In genomic region chr2:177263451-177264208, GRCh38 we compare ENCODE assay signal across 8 cellular contexts. TPM values are rescaled to one million over a fixed set of nuclear protein-coding genes. Genes with fewer than 3 reads are reported as not detected.
DNase-seq lines count a peak whose midpoint lies in the region; TF ChIP-seq lines count a peak whose summit lies in the region.

No MANE protein-coding gene starts in this region.

- CTCF ChIA-PET in Caco-2 (lab: Charles Lee): interaction anchor here (1.1 to 4.2 kb wide), 4 partner anchors 9 to 98 kb away, joined by 4 to 44 read pairs (median 5); no protein-coding TSS in a partner anchor

- peak overlapping the region; percentile 99 for H2BK5ac ChIP-seq in mesenchymal stem cell (ENCODE audit: low read depth, low read length, poor library complexity, severe bottlenecking)

- no TSS peak for BruUV-seq in Caco-2 (replicated peaks; lab: Mats Ljungman, UMichigan)

- peak overlapping the region; percentile 99 for H4K91ac ChIP-seq in mesenchymal stem cell (ENCODE audit: low read length)

- peak overlapping the region; percentile 96 for H4K8ac ChIP-seq in mesenchymal stem cell (ENCODE audit: low read length)

- peak overlapping the region; percentile 74 to 98 for H3K14ac ChIP-seq in mesenchymal stem cell (ENCODE audit: low read length in 2 of 2)

- H3K79me1 ChIP-seq in mesenchymal stem cell (replicated peaks; ENCODE audit: low read length, poor library complexity, severe bottlenecking): peaks cover 1% of the 10 kb centered on the region

- H3K23ac ChIP-seq in mesenchymal stem cell (ENCODE audit: low read length in 2 of 2): peak overlapping the region in 1 of 2 experiments; percentile 79

- peaks cover 21% of the 10 kb centered on the region for H3K4me1 Mint-ChIP-seq in Caco-2 (ENCODE audit: low read depth, unreplicated experiment)

- POLR2A ChIA-PET in Caco-2 (lab: Charles Lee): interaction anchor here (0.6 to 2.4 kb wide), 8 partner anchors 9 to 134 kb away, joined by 3 to 22 read pairs (median 4); partner anchors contain the start of gene HNRNPA3

- H2BK15ac ChIP-seq in mesenchymal stem cell (ENCODE audit: low read depth, poor library complexity, severe bottlenecking): peak overlapping the region; percentile 100

- H3K27ac Mint-ChIP-seq in Caco-2 (ENCODE audit: unreplicated experiment): peak overlapping the region; percentile 91

- peak overlapping the region; percentile 99 for H3K27ac ChIP-seq in effector memory CD4-positive, alpha-beta T cell (ENCODE audit: insufficient read depth, low read length, poor library complexity, severe bottlenecking)
- H3K27ac ChIP-seq in mesenchymal stem cell (ENCODE audit: low read length, poor library complexity, severe bottlenecking): peak overlapping the region; percentile 91

- TF ChIP-seq CTCF in Caco-2 (IDR thresholded peaks at IDR 0.05; ENCODE audit: insufficient read depth in 1 of 2, low read depth in 1 of 2, low read length in 1 of 2, severe bottlenecking in 1 of 2, unreplicated experiment in 1 of 2) (peak; percentile 83 to 95), GM20000 (IDR thresholded peaks at IDR 0.05; ENCODE audit: extremely low read depth, missing control alignments) (peak; percentile 85)

- H3K4me1 ChIP-seq in Caco-2 (peaks cover 40% of the 10 kb centered on the region), mesenchymal stem cell (ENCODE audit: control insufficient read depth, insufficient read depth, low read depth, low read length) (peaks cover 5% of the 10 kb centered on the region)
- H3K4me1 ChIP-seq in effector memory CD4-positive, alpha-beta T cell (ENCODE audit: control insufficient read depth, insufficient read depth, low read length, poor library complexity, severe bottlenecking): peaks cover 15% of the 10 kb centered on the region

- peaks cover 33% of the 10 kb centered on the region for H3K36me3 Mint-ChIP-seq in Caco-2 (ENCODE audit: insufficient read depth, unreplicated experiment)

- under 1% methylated on average over 62 of the region's 81 CpGs for WGBS in mesenchymal stem cell

- peak overlapping the region; percentile 72 for H3K4me2 ChIP-seq in mesenchymal stem cell (ENCODE audit: low read length, poor library complexity, severe bottlenecking)

- peak overlapping the region; percentile 99 to 100 for H3K18ac ChIP-seq in mesenchymal stem cell (ENCODE audit: low read depth in 1 of 2, low read length in 2 of 2)

- peak overlapping the region in 1 of 2 experiments; percentile 64 for H2BK12ac ChIP-seq in mesenchymal stem cell (ENCODE audit: low read length in 2 of 2)

- H3K27me3 ChIP-seq in Caco-2 (replicated peaks; ENCODE audit: control insufficient read depth, insufficient read depth, low read length) (no peaks in the 10 kb centered on the region), mesenchymal stem cell (ENCODE audit: control insufficient read depth in 1 of 2, insufficient read depth in 1 of 2, low read length in 2 of 2) (no peaks in the 10 kb centered on the region)
- no peaks in the 10 kb centered on the region for H3K27me3 ChIP-seq in effector memory CD4-positive, alpha-beta T cell (replicated peaks; ENCODE audit: control insufficient read depth, insufficient read depth, low read length, poor library complexity, severe bottlenecking)

- H3K9me3 Mint-ChIP-seq in Caco-2 (ENCODE audit: unreplicated experiment): no peaks in the 10 kb centered on the region

- H3K9me3 ChIP-seq in Caco-2 (no peaks in the 10 kb centered on the region), mesenchymal stem cell (ENCODE audit: control insufficient read depth, low read length) (no peaks in the 10 kb centered on the region)
- H3K9me3 ChIP-seq in effector memory CD4-positive, alpha-beta T cell (ENCODE audit: control insufficient read depth, low read length): no peaks in the 10 kb centered on the region

- intact Hi-C loops in Caco-2 (cut with micrococcal nuclease; ENCODE audit: unreplicated experiment): loop anchor here (1.0 to 5.0 kb wide), 7 partner anchors 9 to 153 kb away; no protein-coding TSS in a partner anchor

- H3K4me3 ChIP-seq in Caco-2 (ENCODE audit: low read depth, low read length) (peak overlapping the region; percentile 91), mesenchymal stem cell (ENCODE audit: insufficient read depth in 1 of 2, low read depth in 1 of 2, low read length in 2 of 2) (peak overlapping the region; percentile 88 to 96)
- H3K4me3 ChIP-seq in effector memory CD4-positive, alpha-beta T cell (ENCODE audit: insufficient read depth, low read depth, low read length, poor library complexity, severe bottlenecking): peak overlapping the region; percentile 95

- no peak overlapping the region for H2AFZ ChIP-seq in mesenchymal stem cell (ENCODE audit: low read depth, low read length)

- H3K9ac ChIP-seq in mesenchymal stem cell (ENCODE audit: low read length): peak overlapping the region; percentile 98

- DNase-seq in Caco-2 (peak; percentile 98 to 99), GM20000 (ENCODE audit: low spot score) (peak; percentile 85), HT-29 (ENCODE audit: low spot score) (peak; percentile 99), NK-92 (lab: John Stamatoyannopoulos, UW; ENCODE audit: unreplicated experiment) (peak; percentile 66), mesenchymal stem cell (peak; percentile 99)
- peak; percentile 84 to 87 for DNase-seq in activated CD8-positive, alpha-beta memory T cell treated with anti-CD3 and anti-CD28 coated beads for 4 hours (ENCODE audit: low read depth in 2 of 2)
- DNase-seq in effector memory CD4-positive, alpha-beta T cell: peak; percentile 88 to 91 (median 91)
- peak; percentile 81 for DNase-seq in stimulated activated CD8-positive, alpha-beta memory T cell treated with anti-CD3 and anti-CD28 coated beads, Interleukin-12 subunit alpha, Interleukin-12 subunit beta, amount 100 ng/mL, for 24 hours (ENCODE audit: extremely low read depth)

- H3K27me3 Mint-ChIP-seq in Caco-2 (ENCODE audit: insufficient read depth, unreplicated experiment): no peaks in the 10 kb centered on the region

- peak overlapping the region; percentile 98 to 99 for H3K4ac ChIP-seq in mesenchymal stem cell (ENCODE audit: low read depth in 1 of 2, low read length in 2 of 2)

- no peak overlapping the region for H2AK5ac ChIP-seq in mesenchymal stem cell (ENCODE audit: low read length, severe bottlenecking)

- no peaks in the 10 kb centered on the region for H3K36me3 ChIP-seq in Caco-2 (ENCODE audit: control insufficient read depth, insufficient read depth, low read length)
- no peaks in the 10 kb centered on the region for H3K36me3 ChIP-seq in effector memory CD4-positive, alpha-beta T cell (ENCODE audit: control insufficient read depth, insufficient read depth, low read length)
- H3K36me3 ChIP-seq in mesenchymal stem cell (ENCODE audit: control insufficient read depth in 1 of 2, insufficient read depth in 2 of 2, low read depth in 1 of 2, low read length in 2 of 2): peaks cover 3 to 8% of the 10 kb centered on the region in 2 experiments

- H2BK120ac ChIP-seq in mesenchymal stem cell (ENCODE audit: low read depth, low read length): peak overlapping the region; percentile 98

- H3K4me3 Mint-ChIP-seq in Caco-2 (ENCODE audit: unreplicated experiment): peak overlapping the region; percentile 97

RNA-seq across cellular contexts. Expression of gene NFE2L2, which starts 0.9 kb away (rescaled TPM):
- 75.7 and 80.5 TPM in 2 replicates for total RNA-seq in Caco-2 (2022)
- 30.8 and 30.9 TPM in 2 replicates for total RNA-seq in HT-29 (2014; rRNA removed; shearing (Covaris generic))
- 73.3 TPM for polyA plus RNA-seq in mesenchymal stem cell (2013, experiment 1 of 2)
- polyA plus RNA-seq in mesenchymal stem cell (2013, experiment 2 of 2): 78.2 TPM

RNA-seq across cellular contexts. Expression of gene HNRNPA3, which starts 51.0 kb away (rescaled TPM):
- total RNA-seq in Caco-2 (2022): 322 and 332 TPM in 2 replicates
- total RNA-seq in HT-29 (2014; rRNA removed; shearing (Covaris generic)): 30.4 and 33.8 TPM in 2 replicates
- polyA plus RNA-seq in mesenchymal stem cell (2013, experiment 1 of 2): 192 TPM
- 202 TPM for polyA plus RNA-seq in mesenchymal stem cell (2013, experiment 2 of 2)

Comparison
In these comparisons a context has a peak if more than half of its experiments do, and no peak if none do; other contexts are left out.
1. Peak in every context shown above with its lines: DNase-seq, H3K4me3 ChIP-seq and H3K27ac ChIP-seq.